Comparison of ENCODE assay signal across 34 cellular contexts in genomic region chr10:59091239-59091638, GRCh38.
DNase-seq lines count a peak whose midpoint lies in the region; ATAC-seq and TF ChIP-seq lines count a peak whose summit lies in the region.
"Had no signal": no experiment of that assay in that cellular context is flagged by ENCODE, and none has a peak within 500 bp of the region (broad histone marks: within the 10 kb centered on the region; RNA-seq: fewer than 3 reads in every experiment).

No MANE protein-coding gene starts in this region.

- WGBS in prostate gland: 60% methylated on average over 1 of the region's 1 CpG

- H3K27ac ChIP-seq in caudate nucleus (ENCODE audit: low read depth, low read length) (peak overlapping the region; percentile 77), prostate gland (no peak overlapping the region)
- H3K27ac ChIP-seq: 22Rv1, C4-2B, hepatocyte, pancreas, Peyer's patch, transverse colon had no signal

- POLR2A ChIA-PET in activated CD8-positive, alpha-beta T cell treated with anti-CD3 and anti-CD28 coated beads, Interleukin-2, amount 10 ng/mL, durations not matched to agents 7 days and 5 days (lab: Charles Lee): no interaction called here

- H3K36me3 ChIP-seq in prostate gland: no peaks in the 10 kb centered on the region
- H3K36me3 ChIP-seq: pancreas, Peyer's patch, transverse colon had no signal

- H3K4me1 Mint-ChIP-seq in activated CD8-positive, alpha-beta T cell treated with anti-CD3 and anti-CD28 coated beads, Interleukin-2, amount 10 ng/mL, durations not matched to agents 7 days and 5 days (ENCODE audit: low read depth): no peaks in the 10 kb centered on the region
- H3K4me1 Mint-ChIP-seq: activated naive CD8-positive, alpha-beta T cell treated with anti-CD3 and anti-CD28 coated beads, Interleukin-2, amount 50 U/mL, for 24 hours; GM23338 had no signal

- TF ChIP-seq POLR2A in prostate gland (IDR thresholded peaks at IDR 0.05): no peak

- no peaks in the 10 kb centered on the region for H3K9me3 ChIP-seq in prostate gland
- H3K9me3 ChIP-seq: pancreas, Peyer's patch, transverse colon had no signal

- CTCF ChIA-PET in activated CD8-positive, alpha-beta T cell treated with anti-CD3 and anti-CD28 coated beads, Interleukin-2, amount 10 ng/mL, durations not matched to agents 7 days and 5 days (lab: Charles Lee): no interaction called here

- DNase-seq in Ammon's horn (ENCODE audit: low spot score): peak; percentile 73
- DNase-seq in caudate nucleus (lab: John Stamatoyannopoulos, UW): peak in 28 of 61 donors; percentile 2 to 67 (median 16)
- peak; percentile 20 to 68 for DNase-seq in hippocampal formation (lab: John Stamatoyannopoulos, UW)
- peak; percentile 71 for DNase-seq in putamen (ENCODE audit: low spot score)
- DNase-seq in NCI-H345 (lab: John Stamatoyannopoulos, UW): no peak
- DNase-seq in activated CD8-positive, alpha-beta T cell treated with anti-CD3 and anti-CD28 coated beads, Interleukin-2, amount 10 ng/mL, durations not matched to agents 7 days and 5 days: no peak
- DNase-seq in mucosa of gallbladder (ENCODE audit: low spot score): no peak
- DNase-seq in prostate gland (ENCODE audit: low spot score): no peak
- DNase-seq: activated CD4-positive, alpha-beta T cell treated with anti-CD3 and anti-CD28 coated beads, Interleukin-2, amount 50 U/mL, for 48 hours; activated naive CD8-positive, alpha-beta T cell treated with anti-CD3 and anti-CD28 coated beads, Interleukin-2, amount 50 U/mL, for 24 hours; activated T-cell treated with anti-CD3 and anti-CD28 coated beads, Interleukin-2, amount 50 U/mL, for 72 hours; COR-L47; DMS53; foreskin melanocyte; IMR-90; NCI-H1436; NCI-H2081 treated with DMSO at 0.1 percent for 48 hours; NCI-H226; NCI-H774; pancreas; Peyer's patch; right cardiac atrium; SHP77 treated with DMSO at 0.1 percent for 48 hours; stimulated activated CD4-positive, alpha-beta T cell treated with anti-CD3 and anti-CD28 coated beads, Interleukin-2, amount 100 ng/mL, for 24 hours; stimulated activated CD8-positive, alpha-beta memory T cell treated with anti-CD3 and anti-CD28 coated beads, Interleukin-4, amount 100 ng/mL, for 48 hours; transverse colon had no signal

- no peaks in the 10 kb centered on the region for H3K4me1 ChIP-seq in prostate gland (replicated peaks)
- H3K4me1 ChIP-seq: Peyer's patch, transverse colon had no signal

- no peaks in the 10 kb centered on the region for H3K27me3 Mint-ChIP-seq in activated CD8-positive, alpha-beta T cell treated with anti-CD3 and anti-CD28 coated beads, Interleukin-2, amount 10 ng/mL, durations not matched to agents 7 days and 5 days (ENCODE audit: low read depth)
- H3K27me3 Mint-ChIP-seq: activated naive CD8-positive, alpha-beta T cell treated with anti-CD3 and anti-CD28 coated beads, Interleukin-2, amount 50 U/mL, for 24 hours; stimulated activated naive CD8-positive, alpha-beta T cell treated with anti-CD3 and anti-CD28 coated beads, Interleukin-15, Interleukin-2, amounts not matched to agents 100 ng/mL and 50 ng/mL, for 24 hours had no signal

- H3K4me3 ChIP-seq in prostate gland: no peak overlapping the region
- H3K4me3 ChIP-seq: coronary artery, GM23338, hepatocyte, pancreas, Peyer's patch, transverse colon had no signal

- H3K4me3 Mint-ChIP-seq in activated CD8-positive, alpha-beta T cell treated with anti-CD3 and anti-CD28 coated beads, Interleukin-2, amount 10 ng/mL, durations not matched to agents 7 days and 5 days: no peak overlapping the region
- H3K4me3 Mint-ChIP-seq: activated naive CD8-positive, alpha-beta T cell treated with anti-CD3 and anti-CD28 coated beads, Interleukin-2, amount 50 U/mL, for 24 hours; activated T-cell treated with anti-CD3 and anti-CD28 coated beads, Interleukin-2, amount 50 U/mL, for 72 hours; GM23338; nephron; stimulated activated naive CD8-positive, alpha-beta T cell treated with anti-CD3 and anti-CD28 coated beads, Interleukin-15, Interleukin-2, amounts not matched to agents 100 ng/mL and 50 ng/mL, for 24 hours had no signal

- no peak overlapping the region for H3K27ac Mint-ChIP-seq in activated CD8-positive, alpha-beta T cell treated with anti-CD3 and anti-CD28 coated beads, Interleukin-2, amount 10 ng/mL, durations not matched to agents 7 days and 5 days
- H3K27ac Mint-ChIP-seq: activated naive CD8-positive, alpha-beta T cell treated with anti-CD3 and anti-CD28 coated beads, Interleukin-2, amount 50 U/mL, for 24 hours; activated T-cell treated with anti-CD3 and anti-CD28 coated beads, Interleukin-2, amount 50 U/mL, for 72 hours; GM23338; stimulated activated naive CD8-positive, alpha-beta T cell treated with anti-CD3 and anti-CD28 coated beads, Interleukin-15, Interleukin-2, amounts not matched to agents 100 ng/mL and 50 ng/mL, for 24 hours had no signal

- no peaks in the 10 kb centered on the region for H3K27me3 ChIP-seq in prostate gland (replicated peaks; ENCODE audit: insufficient read depth)
- H3K27me3 ChIP-seq: hepatocyte, pancreas, Peyer's patch, transverse colon had no signal

- ATAC-seq in activated CD8-positive, alpha-beta T cell treated with anti-CD3 and anti-CD28 coated beads, Interleukin-2, amount 10 ng/mL, durations not matched to agents 7 days and 5 days: no peak
- ATAC-seq: activated CD4-positive, CD25-positive, alpha-beta regulatory T cell treated with anti-CD3 and anti-CD28 coated beads, Interleukin-2, amount 50 U/mL, for 24 hours; activated naive CD8-positive, alpha-beta T cell treated with anti-CD3 and anti-CD28 coated beads, Interleukin-2, amount 50 U/mL, for 24 hours; activated T-cell treated with anti-CD3 and anti-CD28 coated beads, Interleukin-2, amount 50 U/mL, for 72 hours; GM23338; pancreas; right cardiac atrium had no signal

- no peak for TF ChIP-seq CTCF in prostate gland (IDR thresholded peaks at IDR 0.05)

- H3K36me3 Mint-ChIP-seq in activated CD8-positive, alpha-beta T cell treated with anti-CD3 and anti-CD28 coated beads, Interleukin-2, amount 10 ng/mL, durations not matched to agents 7 days and 5 days (ENCODE audit: low read depth): no peaks in the 10 kb centered on the region

- H3K9me3 Mint-ChIP-seq in activated CD8-positive, alpha-beta T cell treated with anti-CD3 and anti-CD28 coated beads, Interleukin-2, amount 10 ng/mL, durations not matched to agents 7 days and 5 days (ENCODE audit: insufficient read depth): no peaks in the 10 kb centered on the region
- H3K9me3 Mint-ChIP-seq: GM23338; nephron; stimulated activated naive CD8-positive, alpha-beta T cell treated with anti-CD3 and anti-CD28 coated beads, Interleukin-15, Interleukin-2, amounts not matched to agents 100 ng/mL and 50 ng/mL, for 24 hours had no signal

- intact Hi-C loops in prostate gland (cut with DNase I): loop anchor here (10.0 kb wide), 2 partner anchors 96 to 136 kb away; no protein-coding TSS in a partner anchor

Comparison
In these comparisons a context has a peak if more than half of its experiments do, and no peak if none do; other contexts are left out.
1. DNase-seq: peak in Ammon's horn (single experiment), hippocampal formation (2 of 2) and putamen (single experiment); none in NCI-H345 (single experiment), activated CD8-positive, alpha-beta T cell treated with anti-CD3 and anti-CD28 coated beads, Interleukin-2, amount 10 ng/mL, durations not matched to agents 7 days and 5 days (single experiment), mucosa of gallbladder (single experiment) and prostate gland (single experiment).